ENCODE assay signal across 24 cellular contexts in genomic region chr7:22414424-22414823, GRCh38.
"Had no signal": no experiment of that assay in that cellular context is flagged by ENCODE, and none has a peak within 500 bp of the region (broad histone marks: within the 10 kb centered on the region; RNA-seq: fewer than 3 reads in every experiment).

No MANE protein-coding gene starts in this region.

- ATAC-seq: effector memory CD8-positive, alpha-beta T cell; esophagus mucosa; foreskin keratinocyte; gastrocnemius medialis; gastroesophageal sphincter; heart left ventricle; heart right ventricle had no signal

- DNase-seq: colonic mucosa; cortex of kidney; dorsolateral prefrontal cortex; effector CD4-positive, alpha-beta T cell; effector CD8-positive, alpha-beta T cell; effector memory CD4-positive, alpha-beta T cell; effector memory CD8-positive, alpha-beta T cell; endodermal cell; erythroblast; esophagus squamous epithelium; foreskin fibroblast; foreskin keratinocyte; foreskin melanocyte; gastrocnemius medialis; glutamatergic neuron; head of caudate nucleus; heart left ventricle; heart right ventricle had no signal

- H3K27me3 Mint-ChIP-seq: dendritic cell treated with granulocyte-macrophage colony-stimulating factor and Interleukin-4, amounts not matched to agents 40 ng/mL and 50 ng/mL, for 4 days had no signal

- H3K27ac ChIP-seq: colonic mucosa, coronary artery, epithelial cell of prostate, esophagus muscularis mucosa, esophagus squamous epithelium, foreskin keratinocyte, gastrocnemius medialis, gastroesophageal sphincter, heart left ventricle, heart right ventricle had no signal

- H3K36me3 ChIP-seq: colonic mucosa, esophagus muscularis mucosa, esophagus squamous epithelium, gastrocnemius medialis, gastroesophageal sphincter, heart left ventricle, heart right ventricle had no signal

- H3K9me3 Mint-ChIP-seq: dendritic cell treated with granulocyte-macrophage colony-stimulating factor and Interleukin-4, amounts not matched to agents 40 ng/mL and 50 ng/mL, for 4 days; endodermal cell had no signal

- H3K27ac Mint-ChIP-seq: dendritic cell treated with granulocyte-macrophage colony-stimulating factor and Interleukin-4, amounts not matched to agents 40 ng/mL and 50 ng/mL, for 4 days; effector memory CD8-positive, alpha-beta T cell; endodermal cell had no signal

- H3K9me3 ChIP-seq: colonic mucosa, esophagus muscularis mucosa, esophagus squamous epithelium, gastrocnemius medialis, gastroesophageal sphincter, heart left ventricle, heart right ventricle had no signal

- H3K4me1 ChIP-seq: colonic mucosa, esophagus muscularis mucosa, esophagus squamous epithelium, foreskin keratinocyte, gastroesophageal sphincter, heart left ventricle, heart right ventricle had no signal

- H3K27me3 ChIP-seq: colonic mucosa, dorsolateral prefrontal cortex, esophagus squamous epithelium, foreskin keratinocyte, gastrocnemius medialis, gastroesophageal sphincter, heart left ventricle, heart right ventricle had no signal

- H3K4me3 ChIP-seq: colonic mucosa, coronary artery, dorsolateral prefrontal cortex, esophagus muscularis mucosa, esophagus squamous epithelium, gastrocnemius medialis, gastroesophageal sphincter, heart left ventricle, heart right ventricle had no signal

- H3K4me3 Mint-ChIP-seq: dendritic cell treated with granulocyte-macrophage colony-stimulating factor and Interleukin-4, amounts not matched to agents 40 ng/mL and 50 ng/mL, for 4 days; effector memory CD8-positive, alpha-beta T cell; endodermal cell had no signal
